Comparison of ENCODE assay signal across 22 cellular contexts in the genomic region with DNA sequence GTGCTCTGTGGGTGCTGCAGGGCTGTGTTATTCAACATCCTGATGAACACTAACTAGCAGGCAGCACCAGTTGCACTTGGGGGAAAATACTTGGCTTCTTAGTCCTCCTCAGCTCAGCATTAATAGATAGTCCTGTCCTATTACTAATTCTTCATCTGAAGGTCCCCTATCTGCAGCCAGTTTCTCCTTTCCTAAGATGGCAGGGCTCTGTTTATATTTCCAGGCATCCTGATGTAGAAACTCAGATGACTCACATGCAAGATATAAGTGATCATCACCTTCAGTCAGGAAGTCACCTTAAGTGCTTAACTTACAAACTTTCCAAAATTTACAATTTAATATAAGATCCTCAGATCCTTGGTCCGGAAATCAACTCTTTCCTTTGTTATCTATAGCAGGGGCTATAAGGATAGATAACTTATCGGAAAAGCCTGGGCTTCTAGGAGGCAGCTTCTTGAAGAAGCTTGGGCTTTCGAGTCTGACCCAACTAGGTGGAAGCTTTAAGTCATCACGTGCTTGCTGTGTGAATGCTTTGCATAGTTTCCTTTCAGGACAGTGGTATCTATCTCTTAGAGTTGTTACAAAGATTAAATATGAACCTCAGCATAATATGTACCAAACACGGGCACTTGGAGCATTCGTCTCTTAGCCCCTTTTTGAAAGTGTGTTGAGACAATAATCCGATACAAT.
DNase-seq lines count a peak whose midpoint lies in the region; ATAC-seq and TF ChIP-seq lines count a peak whose summit lies in the region.
"Had no signal": no experiment of that assay in that cellular context is flagged by ENCODE, and none has a peak within 500 bp of the region (broad histone marks: within the 10 kb centered on the region; RNA-seq: fewer than 3 reads in every experiment).

No MANE protein-coding gene starts in this region.

- no peaks in the 10 kb centered on the region for H3K9me3 Mint-ChIP-seq in nephron progenitor cell
- H3K9me3 Mint-ChIP-seq: H9 had no signal

- ATAC-seq in PC-3, result no peak
- no peak for ATAC-seq in body of pancreas
- ATAC-seq in left ventricle myocardium superior, result no peak
- ATAC-seq: Panc1 had no signal

- no peaks in the 10 kb centered on the region for H3K9me3 ChIP-seq in mammary epithelial cell (replicated peaks; ENCODE audit: insufficient read depth, low read length)
- H3K9me3 ChIP-seq in breast epithelium, result no peaks in the 10 kb centered on the region
- H3K9me3 ChIP-seq in PC-3 (ENCODE audit: low read length), result no peaks in the 10 kb centered on the region
- no peaks in the 10 kb centered on the region for H3K9me3 ChIP-seq in hepatocyte (ENCODE audit: low read depth)
- H3K9me3 ChIP-seq in body of pancreas, result no peaks in the 10 kb centered on the region
- H3K9me3 ChIP-seq: SJCRH30 had no signal

- WGBS in mammary epithelial cell (ENCODE audit: low coverage, missing lambda C conversion rate), result 87% methylated on average over 7 of the region's 7 CpGs
- WGBS in hepatocyte (ENCODE audit: low lambda C conversion rate, missing lambda C conversion rate), result 59% methylated on average over 7 of the region's 7 CpGs
- 79 to 85% methylated on average over 7 of the region's 7 CpGs for WGBS in body of pancreas, 2 donors

- H3K36me3 ChIP-seq in mammary epithelial cell (ENCODE audit: insufficient read depth, low read length) (no peaks in the 10 kb centered on the region), breast epithelium (no peaks in the 10 kb centered on the region), PC-3 (ENCODE audit: low read depth, low read length) (no peaks in the 10 kb centered on the region), hepatocyte (replicated peaks; ENCODE audit: insufficient read depth, low read depth) (no peaks in the 10 kb centered on the region), body of pancreas (replicated peaks in 1 of 2; ENCODE audit: insufficient read depth in 1 of 2, low read depth in 2 of 2) (no peaks in the 10 kb centered on the region)
- H3K36me3 ChIP-seq: SJCRH30 had no signal

- intact Hi-C loops in mammary epithelial cell (cut with micrococcal nuclease) (loop anchor here (2.0 kb wide), 1 partner anchor 143 kb away; no protein-coding TSS in a partner anchor), breast epithelium (cut with DNase I; ENCODE audit: low total_unique reads) (no loop called here), PC-3 (cut with micrococcal nuclease) (loop anchor here (2.0 to 5.0 kb wide), 2 partner anchors 171 to 207 kb away; no protein-coding TSS in a partner anchor), body of pancreas (cut with DNase I) (loop anchor here (10.0 kb wide), 1 partner anchor 175 kb away; no protein-coding TSS in a partner anchor), left ventricle myocardium superior (cut with micrococcal nuclease) (loop anchor here (5.0 to 10.0 kb wide), 2 partner anchors 168 to 805 kb away; no protein-coding TSS in a partner anchor)

- H2AFZ ChIP-seq in mammary epithelial cell (ENCODE audit: low read depth, low read length) (no peak overlapping the region), PC-3 (ENCODE audit: low read length) (no peak overlapping the region), hepatocyte (no peak overlapping the region)

- H4K20me1 ChIP-seq in mammary epithelial cell (ENCODE audit: insufficient read depth, low read length) (no peaks in the 10 kb centered on the region), PC-3 (ENCODE audit: low read length) (no peaks in the 10 kb centered on the region), hepatocyte (ENCODE audit: insufficient read depth, poor library complexity, severe bottlenecking) (no peaks in the 10 kb centered on the region)

- H3K27me3 ChIP-seq in mammary epithelial cell (ENCODE audit: insufficient read depth, low read length) (no peaks in the 10 kb centered on the region), breast epithelium (no peaks in the 10 kb centered on the region), PC-3 (ENCODE audit: low read length) (no peaks in the 10 kb centered on the region), hepatocyte (no peaks in the 10 kb centered on the region), body of pancreas (no peaks in the 10 kb centered on the region)
- H3K27me3 ChIP-seq: SJCRH30 had no signal

- H3K9ac ChIP-seq in mammary epithelial cell (ENCODE audit: insufficient read depth, low read length), result no peak overlapping the region
- H3K9ac ChIP-seq in PC-3 (ENCODE audit: low read length), result no peak overlapping the region
- H3K9ac ChIP-seq: KMS-11 had no signal

- H3F3A ChIP-seq in PC-3 (ENCODE audit: low read length, unreplicated experiment), result no peaks in the 10 kb centered on the region

- H3K27ac ChIP-seq in mammary epithelial cell (ENCODE audit: insufficient read depth, low read depth, low read length), result no peak overlapping the region
- H3K27ac ChIP-seq in breast epithelium, result no peak overlapping the region
- H3K27ac ChIP-seq in PC-3 (ENCODE audit: low read length), result no peak overlapping the region
- no peak overlapping the region for H3K27ac ChIP-seq in hepatocyte
- no peak overlapping the region for H3K27ac ChIP-seq in body of pancreas
- H3K27ac ChIP-seq: HL-60, KMS-11, SJCRH30 had no signal

- POLR2A ChIA-PET in PC-3 (lab: Charles Lee; ENCODE audit: unreplicated experiment), result no interaction called here

- dilution Hi-C loops in mammary epithelial cell (cut with HindIII; ENCODE audit: low sequenced_read_pairs), result no loop called here

- CTCF ChIA-PET in mammary epithelial cell (lab: Charles Lee; ENCODE audit: low non-redundant PET), result no interaction called here
- CTCF ChIA-PET in PC-3 (lab: Charles Lee), result no interaction called here

- peaks cover 4% of the 10 kb centered on the region for H3K4me1 ChIP-seq in mammary epithelial cell (ENCODE audit: insufficient read depth, low read length)
- no peaks in the 10 kb centered on the region for H3K4me1 ChIP-seq in breast epithelium
- peaks cover 9% of the 10 kb centered on the region for H3K4me1 ChIP-seq in PC-3 (ENCODE audit: insufficient read depth, low read length)
- peaks cover 3% of the 10 kb centered on the region for H3K4me1 ChIP-seq in hepatocyte (ENCODE audit: insufficient read depth)
- H3K4me1 ChIP-seq in body of pancreas, result no peaks in the 10 kb centered on the region

- peaks cover 5% of the 10 kb centered on the region for H3K4me1 Mint-ChIP-seq in nephron progenitor cell
- H3K4me1 Mint-ChIP-seq: B cell had no signal

- H3K4me3 Mint-ChIP-seq in nephron progenitor cell, result no peak overlapping the region
- H3K4me3 Mint-ChIP-seq: B cell, H9 had no signal

- TF ChIP-seq CTCF in mammary epithelial cell (conservative IDR thresholded peaks at IDR 0.05 in 1 of 2, IDR thresholded peaks at IDR 0.05 in 1 of 2; ENCODE audit: extremely low read depth in 1 of 2, insufficient read depth in 1 of 2, low read depth in 1 of 2, low read length in 2 of 2) (no peak), breast epithelium (IDR thresholded peaks at IDR 0.05) (no peak), PC-3 (conservative IDR thresholded peaks at IDR 0.05; ENCODE audit: low read depth, low read length) (no peak), hepatocyte (IDR thresholded peaks at IDR 0.05; ENCODE audit: poor library complexity) (no peak), body of pancreas (IDR thresholded peaks at IDR 0.05) (no peak), nephron progenitor cell (IDR thresholded peaks at IDR 0.05) (no peak)

- peak; percentile 16 for DNase-seq in mammary epithelial cell
- no peak for DNase-seq in breast epithelium (ENCODE audit: low spot score in 2 of 2)
- DNase-seq in PC-3, result peak; percentile 5
- peak; percentile 11 for DNase-seq in hepatocyte (ENCODE audit: low spot score)
- no peak for DNase-seq in body of pancreas
- no peak for DNase-seq in left ventricle myocardium superior
- DNase-seq in nephron progenitor cell, result no peak
- DNase-seq in NCI-H2081 treated with DMSO at 0.1 percent for 48 hours (lab: John Stamatoyannopoulos, UW), result no peak
- DNase-seq: DMS 273 treated with DMSO at 0.1 percent for 48 hours, DND-41, GDM1, H9, NCI-H1048, NCI-H1436, NCI-H2081, NCI-H510A treated with DMSO at 0.1 percent for 48 hours, NCI-H774, SJCRH30 had no signal

- H3K9me2 ChIP-seq in PC-3 (replicated peaks; ENCODE audit: low read length) (no peaks in the 10 kb centered on the region), hepatocyte (replicated peaks; ENCODE audit: insufficient read depth) (no peaks in the 10 kb centered on the region)

- H3K27ac Mint-ChIP-seq in nephron progenitor cell, result no peak overlapping the region
- H3K27ac Mint-ChIP-seq: B cell, H9 had no signal

- no peaks in the 10 kb centered on the region for H3K36me3 Mint-ChIP-seq in nephron progenitor cell (ENCODE audit: low read depth)

- H3K79me2 ChIP-seq in mammary epithelial cell (ENCODE audit: insufficient read depth, low read length) (peaks cover 9% of the 10 kb centered on the region), PC-3 (ENCODE audit: low read length) (no peaks in the 10 kb centered on the region), hepatocyte (no peaks in the 10 kb centered on the region)

- TF ChIP-seq POLR2A in breast epithelium (IDR thresholded peaks at IDR 0.05), result no peak
- TF ChIP-seq POLR2A in body of pancreas (IDR thresholded peaks at IDR 0.05), result no peak

- peaks cover 4% of the 10 kb centered on the region for H3K27me3 Mint-ChIP-seq in nephron progenitor cell (ENCODE audit: low read depth, poor library complexity)

- no peak overlapping the region for H3K4me2 ChIP-seq in mammary epithelial cell (ENCODE audit: insufficient read depth, low read depth, low read length)
- no peak overlapping the region for H3K4me2 ChIP-seq in PC-3 (ENCODE audit: low read length)
- peak overlapping the region; percentile 28 for H3K4me2 ChIP-seq in hepatocyte
- H3K4me2 ChIP-seq: KMS-11 had no signal

- in situ Hi-C loops in mammary epithelial cell (cut with MboI; ENCODE audit: low sequenced_read_pairs in 2 of 2), result no loop called here

- H3K4me3 ChIP-seq in mammary epithelial cell (replicated peaks in 1 of 3; ENCODE audit: insufficient read depth in 1 of 3, low read depth in 2 of 3, low read length in 3 of 3) (no peak overlapping the region), breast epithelium (no peak overlapping the region), PC-3 (ENCODE audit: low read length) (no peak overlapping the region), hepatocyte (no peak overlapping the region), body of pancreas (no peak overlapping the region)
- H3K4me3 ChIP-seq: SJCRH30 had no signal

- BruUV-seq in mammary epithelial cell (replicated peaks; lab: Mats Ljungman, UMichigan) (no TSS peak), PC-3 (replicated peaks; lab: Mats Ljungman, UMichigan) (no TSS peak)

Comparison
In these comparisons a context has a peak if more than half of its experiments do, and no peak if none do; other contexts are left out.
1. DNase-seq: peak in mammary epithelial cell (single experiment), PC-3 (single experiment) and hepatocyte (single experiment); none in breast epithelium (0 of 2), body of pancreas (0 of 4), left ventricle myocardium superior (single experiment), nephron progenitor cell (single experiment) and NCI-H2081 treated with DMSO at 0.1 percent for 48 hours (single experiment).